In the genomic region with DNA sequence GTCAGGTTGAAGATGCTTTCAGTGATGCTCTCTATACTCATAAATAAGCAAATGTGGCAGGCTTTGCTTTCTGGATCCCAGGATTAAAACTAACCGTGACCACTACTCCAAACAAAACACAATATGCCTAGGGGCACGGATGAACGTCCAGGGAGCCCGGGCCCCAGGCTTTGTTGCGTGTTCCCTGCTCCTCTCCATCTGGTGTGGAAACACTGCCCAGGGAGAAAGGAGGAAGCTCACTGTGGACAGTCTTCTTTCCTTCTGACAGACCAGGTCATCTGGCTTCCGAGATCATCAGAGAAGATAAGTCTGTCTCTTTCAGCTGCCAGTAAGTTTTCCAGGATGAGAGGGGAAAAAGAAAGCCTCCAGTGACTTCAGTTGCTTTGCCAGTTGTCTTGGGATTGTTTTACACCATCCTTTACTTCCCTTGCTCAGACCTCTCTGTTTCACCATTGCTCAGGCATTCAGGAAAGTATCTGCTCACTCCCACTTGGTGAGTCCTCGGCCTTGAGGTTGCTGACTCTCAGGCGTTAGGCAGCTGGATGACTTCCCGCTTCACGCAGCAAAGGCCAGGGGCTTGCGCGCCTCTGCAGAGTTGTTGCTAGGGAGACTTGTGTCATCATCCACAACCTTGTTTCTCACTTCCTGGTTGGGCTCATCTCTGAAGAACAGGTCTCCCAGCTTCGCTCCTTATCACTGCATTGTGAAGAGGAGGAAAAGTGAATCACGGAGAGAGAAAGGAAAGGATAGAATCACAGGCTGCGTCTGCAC, we compare ENCODE assay signal across 9 cellular contexts.
A peak's percentile ranks its signal among the peaks of the same experiment; 100 is the strongest.
DNase-seq lines count a peak whose midpoint lies in the region; ATAC-seq and TF ChIP-seq lines count a peak whose summit lies in the region.
"Had no signal": no experiment of that assay in that cellular context is flagged by ENCODE, and none has a peak within 500 bp of the region (broad histone marks: within the 10 kb centered on the region; RNA-seq: fewer than 3 reads in every experiment).

No MANE protein-coding gene starts in this region.

- CTCF ChIA-PET in AG04449 (lab: Yijun Ruan, JAX): interaction anchor here (0.6 to 8.9 kb wide), 19 partner anchors 9 to 168 kb away, joined by 3 to 164 read pairs (median 7); partner anchors contain the start of genes CENPS, CORT, KIF1B and PEX14

- TF ChIP-seq CTCF in AG04449 (IDR thresholded peaks at IDR 0.05; ENCODE audit: insufficient read depth, low read length, missing control alignments): no peak

- no peak for ATAC-seq in HG03565 (IDR thresholded peaks at IDR 0.05; ENCODE audit: unreplicated experiment)

- peak; percentile 63 for DNase-seq in AG04449 (ENCODE audit: low read depth, low spot score)
- DNase-seq in NAMALWA (ENCODE audit: low spot score): peak; percentile 59
- DNase-seq in medulla oblongata (ENCODE audit: extremely low spot score): peak; percentile 56
- no peak for DNase-seq in stimulated activated CD4-positive, alpha-beta T cell treated with anti-CD3 and anti-CD28 coated beads, Interleukin-4, amount 100 ng/mL, for 24 hours
- DNase-seq in effector CD4-positive, alpha-beta T cell: no peak
- DNase-seq in NCI-H1105 (lab: John Stamatoyannopoulos, UW): no peak

- peak overlapping the region; percentile 52 for H3K27ac ChIP-seq in cingulate gyrus (ENCODE audit: low read depth, low read length)
- H3K27ac ChIP-seq: cardiac muscle cell had no signal

- H3K4me3 ChIP-seq in AG04449 (ENCODE audit: low read depth, low read length): no peak overlapping the region
- H3K4me3 ChIP-seq: cardiac muscle cell had no signal

- POLR2A ChIA-PET in AG04449 (lab: Yijun Ruan, JAX): interaction anchor here (1.1 to 1.7 kb wide), 2 partner anchors 37 to 52 kb away, joined by 3 to 6 read pairs; partner anchors contain the start of gene CENPS

Comparison
In these comparisons a context has a peak if more than half of its experiments do, and no peak if none do; other contexts are left out.
1. DNase-seq: peak in AG04449 (single experiment), NAMALWA (single experiment) and medulla oblongata (single experiment); none in stimulated activated CD4-positive, alpha-beta T cell treated with anti-CD3 and anti-CD28 coated beads, Interleukin-4, amount 100 ng/mL, for 24 hours (single experiment), effector CD4-positive, alpha-beta T cell (single experiment) and NCI-H1105 (single experiment).